ENCODE assay signal across 12 cellular contexts in genomic region chrX:65696613-65697012, GRCh38. TPM values are rescaled to one million over a fixed set of nuclear protein-coding genes. Genes with fewer than 3 reads are reported as not detected.
DNase-seq lines count a peak whose midpoint lies in the region; ATAC-seq and TF ChIP-seq lines count a peak whose summit lies in the region.
"Had no signal": no experiment of that assay in that cellular context is flagged by ENCODE, and none has a peak within 500 bp of the region (broad histone marks: within the 10 kb centered on the region; RNA-seq: fewer than 3 reads in every experiment).

No MANE protein-coding gene starts in this region.

- H3K9me3 ChIP-seq in right atrium auricular region (no peaks in the 10 kb centered on the region), mesenchymal stem cell (ENCODE audit: control insufficient read depth, low read length) (no peaks in the 10 kb centered on the region), uterus (no peaks in the 10 kb centered on the region), BE2C (no peaks in the 10 kb centered on the region)
- H3K9me3 ChIP-seq: testis had no signal

- H3K4me3 ChIP-seq in right atrium auricular region (no peak overlapping the region), mesenchymal stem cell (ENCODE audit: insufficient read depth in 1 of 2, low read depth in 1 of 2, low read length in 2 of 2) (no peak overlapping the region), uterus (no peak overlapping the region), BE2C (ENCODE audit: low read depth, low read length) (no peak overlapping the region)
- H3K4me3 ChIP-seq: testis had no signal

- H2BK120ac ChIP-seq in mesenchymal stem cell (ENCODE audit: low read depth, low read length) = no peak overlapping the region

- DNase-seq in right atrium auricular region (ENCODE audit: low spot score) = no peak
- no peak for DNase-seq in Right ventricle myocardium inferior (ENCODE audit: missing footprints)
- DNase-seq in activated CD8-positive, alpha-beta T cell treated with anti-CD3 and anti-CD28 coated beads, Interleukin-2, amount 10 ng/mL, durations not matched to agents 7 days and 5 days = no peak
- DNase-seq in mesenchymal stem cell = no peak
- DNase-seq in uterus = no peak
- DNase-seq in BE2C = no peak
- no peak for DNase-seq in COLO829 (ENCODE audit: low spot score)
- DNase-seq: amygdala, COR-L47, NCI-H1048, testis had no signal

- no peak overlapping the region for H4K91ac ChIP-seq in mesenchymal stem cell (ENCODE audit: low read length)

- intact Hi-C loops in Right ventricle myocardium inferior (cut with DNase I) = no loop called here
- intact Hi-C loops in uterus (cut with DNase I; ENCODE audit: low total_unique reads) = no loop called here

- H3K4me2 ChIP-seq in mesenchymal stem cell (ENCODE audit: low read length, poor library complexity, severe bottlenecking) = no peak overlapping the region

- TF ChIP-seq CTCF in right atrium auricular region (IDR thresholded peaks at IDR 0.05) = no peak
- TF ChIP-seq CTCF in uterus (IDR thresholded peaks at IDR 0.05) = no peak
- no peak for TF ChIP-seq CTCF in BE2C (IDR thresholded peaks at IDR 0.05; ENCODE audit: low read depth, low read length)

- peak overlapping the region in 1 of 2 experiments; percentile 62 for H3K18ac ChIP-seq in mesenchymal stem cell (ENCODE audit: low read depth in 1 of 2, low read length in 2 of 2)

- no peak overlapping the region for H2AK5ac ChIP-seq in mesenchymal stem cell (ENCODE audit: low read length, severe bottlenecking)

- H2BK12ac ChIP-seq in mesenchymal stem cell (ENCODE audit: low read length in 2 of 2) = no peak overlapping the region

- no peak overlapping the region for H2AFZ ChIP-seq in mesenchymal stem cell (ENCODE audit: low read depth, low read length)

- TF ChIP-seq POLR2A in uterus (IDR thresholded peaks at IDR 0.05) = no peak

- H3K23ac ChIP-seq in mesenchymal stem cell (ENCODE audit: low read length in 2 of 2) = no peak overlapping the region

- H3K9ac ChIP-seq in mesenchymal stem cell (ENCODE audit: low read length) = peak overlapping the region; percentile 27

- H3K14ac ChIP-seq in mesenchymal stem cell (ENCODE audit: low read length in 2 of 2) = no peak overlapping the region

- H3K4me3 Mint-ChIP-seq in activated CD8-positive, alpha-beta T cell treated with anti-CD3 and anti-CD28 coated beads, Interleukin-2, amount 10 ng/mL, durations not matched to agents 7 days and 5 days = peak overlapping the region; percentile 76

- 81% methylated on average over 2 of the region's 3 CpGs for WGBS in mesenchymal stem cell

- H2BK5ac ChIP-seq in mesenchymal stem cell (ENCODE audit: low read depth, low read length, poor library complexity, severe bottlenecking) = no peak overlapping the region

- no peaks in the 10 kb centered on the region for H3K79me1 ChIP-seq in mesenchymal stem cell (replicated peaks; ENCODE audit: low read length, poor library complexity, severe bottlenecking)

- no peak overlapping the region for H4K8ac ChIP-seq in mesenchymal stem cell (ENCODE audit: low read length)

- CTCF ChIA-PET in activated CD8-positive, alpha-beta T cell treated with anti-CD3 and anti-CD28 coated beads, Interleukin-2, amount 10 ng/mL, durations not matched to agents 7 days and 5 days (lab: Charles Lee) = interaction anchor here (1.1 to 3.2 kb wide), 5 partner anchors 9 to 101 kb away, joined by 6 to 18 read pairs (median 8); no protein-coding TSS in a partner anchor

- H2BK15ac ChIP-seq in mesenchymal stem cell (ENCODE audit: low read depth, poor library complexity, severe bottlenecking) = no peak overlapping the region

- H3K27ac ChIP-seq in right atrium auricular region = peak overlapping the region; percentile 76 to 85
- no peak overlapping the region for H3K27ac ChIP-seq in mesenchymal stem cell (ENCODE audit: low read length, poor library complexity, severe bottlenecking)
- H3K27ac ChIP-seq in uterus = peak overlapping the region; percentile 27 to 70
- H3K27ac ChIP-seq: testis had no signal

- no peak overlapping the region for H3K4ac ChIP-seq in mesenchymal stem cell (ENCODE audit: low read depth in 1 of 2, low read length in 2 of 2)

- H3K36me3 Mint-ChIP-seq in activated CD8-positive, alpha-beta T cell treated with anti-CD3 and anti-CD28 coated beads, Interleukin-2, amount 10 ng/mL, durations not matched to agents 7 days and 5 days (ENCODE audit: low read depth) = peaks cover 61% of the 10 kb centered on the region

- H3K27me3 ChIP-seq in right atrium auricular region (no peaks in the 10 kb centered on the region), mesenchymal stem cell (ENCODE audit: control insufficient read depth in 1 of 2, insufficient read depth in 1 of 2, low read length in 2 of 2) (peaks cover 0 to 6% of the 10 kb centered on the region in 2 experiments), uterus (no peaks in the 10 kb centered on the region), BE2C (no peaks in the 10 kb centered on the region)
- H3K27me3 ChIP-seq: testis had no signal

- POLR2A ChIA-PET in activated CD8-positive, alpha-beta T cell treated with anti-CD3 and anti-CD28 coated beads, Interleukin-2, amount 10 ng/mL, durations not matched to agents 7 days and 5 days (lab: Charles Lee) = interaction anchor here (1.0 to 2.3 kb wide), 2 partner anchors 29 to 95 kb away, joined by 3 to 11 read pairs; no protein-coding TSS in a partner anchor

- H3K4me1 ChIP-seq in right atrium auricular region (peaks cover 0 to 81% of the 10 kb centered on the region in 2 donors), mesenchymal stem cell (ENCODE audit: control insufficient read depth, insufficient read depth, low read depth, low read length) (peaks cover 11% of the 10 kb centered on the region), uterus (no peaks in the 10 kb centered on the region), BE2C (no peaks in the 10 kb centered on the region)

- H3K9me3 Mint-ChIP-seq in activated CD8-positive, alpha-beta T cell treated with anti-CD3 and anti-CD28 coated beads, Interleukin-2, amount 10 ng/mL, durations not matched to agents 7 days and 5 days (ENCODE audit: insufficient read depth) = no peaks in the 10 kb centered on the region

- H3K27ac Mint-ChIP-seq in activated CD8-positive, alpha-beta T cell treated with anti-CD3 and anti-CD28 coated beads, Interleukin-2, amount 10 ng/mL, durations not matched to agents 7 days and 5 days = peak overlapping the region; percentile 95

- no peaks in the 10 kb centered on the region for H3K36me3 ChIP-seq in right atrium auricular region
- peaks cover 2 to 5% of the 10 kb centered on the region in 2 experiments for H3K36me3 ChIP-seq in mesenchymal stem cell (ENCODE audit: control insufficient read depth in 1 of 2, insufficient read depth in 2 of 2, low read depth in 1 of 2, low read length in 2 of 2)
- H3K36me3 ChIP-seq in uterus = no peaks in the 10 kb centered on the region
- H3K36me3 ChIP-seq in BE2C = no peaks in the 10 kb centered on the region

- ATAC-seq in Right ventricle myocardium inferior = no peak
- no peak for ATAC-seq in activated CD8-positive, alpha-beta T cell treated with anti-CD3 and anti-CD28 coated beads, Interleukin-2, amount 10 ng/mL, durations not matched to agents 7 days and 5 days
- no peak for ATAC-seq in HG03439 (IDR thresholded peaks at IDR 0.05; ENCODE audit: unreplicated experiment)

- no peaks in the 10 kb centered on the region for H3K27me3 Mint-ChIP-seq in activated CD8-positive, alpha-beta T cell treated with anti-CD3 and anti-CD28 coated beads, Interleukin-2, amount 10 ng/mL, durations not matched to agents 7 days and 5 days (ENCODE audit: low read depth)

- H3K4me1 Mint-ChIP-seq in activated CD8-positive, alpha-beta T cell treated with anti-CD3 and anti-CD28 coated beads, Interleukin-2, amount 10 ng/mL, durations not matched to agents 7 days and 5 days (ENCODE audit: low read depth) = peaks cover 88% of the 10 kb centered on the region

RNA-seq across cellular contexts. Expression of gene MSN, which starts 29.2 kb away (rescaled TPM):
- total RNA-seq in right atrium auricular region = 100 to 1,000 TPM; 125 to 256 TPM
- total RNA-seq in Right ventricle myocardium inferior = 131 TPM
- total RNA-seq in activated CD8-positive, alpha-beta T cell treated with anti-CD3 and anti-CD28 coated beads, Interleukin-2, amount 10 ng/mL, durations not matched to agents 7 days and 5 days = 100 to 1,000 TPM; 622 to 627 TPM
- 287 TPM for polyA plus RNA-seq in mesenchymal stem cell (2013, experiment 1 of 2)
- polyA plus RNA-seq in mesenchymal stem cell (2013, experiment 2 of 2) = 277 TPM
- total RNA-seq in uterus = 100 to 1,000 TPM; 106 to 285 (median 137) TPM
- 48.0 TPM for polyA plus RNA-seq in BE2C (2012; ENCODE audit: insufficient read depth, insufficient read length, low read depth)
